ENCODE assay signal across 8 cellular contexts in genomic region chr2:87076253-87077027, GRCh38. TPM values are rescaled to one million over a fixed set of nuclear protein-coding genes. Genes with fewer than 3 reads are reported as not detected.
DNase-seq lines count a peak whose midpoint lies in the region; ATAC-seq, FAIRE-seq and TF ChIP-seq lines count a peak whose summit lies in the region.
"Not testable (repeated sequence)": the region's sequence is repeated elsewhere in the genome, so short reads cannot be mapped to it uniquely, and the experiment has no call there.

No MANE protein-coding gene starts in this region.

- peak overlapping the region; percentile 99 for H3K27ac Mint-ChIP-seq in stimulated activated naive B cell treated with anti-CD40 and anti-IgM and Interleukin-4, amounts not matched to agents 10 μg/mL and 1 μg/mL and 100 μg/mL, for 72 hours

- TF ChIP-seq CTCF in DOHH2 (IDR thresholded peaks at IDR 0.05; ENCODE audit: low read depth, low read length, poor library complexity, severe bottlenecking); VCaP (conservative IDR thresholded peaks at IDR 0.05); GM12878 (IDR thresholded peaks at IDR 0.05 in 2 of 3, conservative IDR thresholded peaks at IDR 0.05 in 1 of 3; ENCODE audit: control insufficient read depth in 2 of 3, extremely low read depth in 1 of 3, insufficient read depth in 1 of 3, low read depth in 3 of 3, low read length in 3 of 3); heart left ventricle (IDR thresholded peaks at IDR 0.05); osteoblast (IDR thresholded peaks at IDR 0.05; ENCODE audit: extremely low read depth, low read depth, low read length): not testable (repeated sequence)

- TF ChIP-seq EP300 in GM12878 (IDR thresholded peaks at IDR 0.05; ENCODE audit: borderline replicate concordance in 1 of 2, control insufficient read depth in 1 of 2, low read depth in 2 of 2, low read length in 2 of 2) = not testable (repeated sequence)

- not testable (repeated sequence) for H3K4me1 Mint-ChIP-seq in stimulated activated naive B cell treated with anti-CD40 and anti-IgM and Interleukin-4, amounts not matched to agents 10 μg/mL and 1 μg/mL and 100 μg/mL, for 72 hours

- not testable (repeated sequence) for H3K9me2 ChIP-seq in DOHH2 (replicated peaks; ENCODE audit: control insufficient read depth, low read length)

- H3K9ac ChIP-seq in GM12878 (ENCODE audit: control insufficient read depth, insufficient read depth, low read length) = peak overlapping the region; percentile 71

- H4K20me1 ChIP-seq in DOHH2 (ENCODE audit: control insufficient read depth, insufficient read depth, low read depth, low read length); GM12878 (ENCODE audit: control insufficient read depth, insufficient read depth); osteoblast (ENCODE audit: insufficient read depth, low read length): not testable (repeated sequence)

- H3K27me3 Mint-ChIP-seq in stimulated activated naive B cell treated with anti-CD40 and anti-IgM and Interleukin-4, amounts not matched to agents 10 μg/mL and 1 μg/mL and 100 μg/mL, for 72 hours = not testable (repeated sequence)

- not testable (repeated sequence) for H3K27me3 ChIP-seq in DOHH2 (ENCODE audit: control insufficient read depth, low read length); GM12878 (replicated peaks in 1 of 2; ENCODE audit: control insufficient read depth in 2 of 2, insufficient read depth in 2 of 2, low read length in 1 of 2); heart left ventricle; osteoblast (ENCODE audit: insufficient read depth, low read length)

- peak; percentile 89 for ATAC-seq in GM21447 (IDR thresholded peaks at IDR 0.05; ENCODE audit: unreplicated experiment)
- ATAC-seq in HG03558 (IDR thresholded peaks at IDR 0.05; ENCODE audit: extremely low read depth, unreplicated experiment) = peak; percentile 93
- peak; percentile 95 for ATAC-seq in GM12878
- ATAC-seq in heart left ventricle = peak; percentile 98 to 99 (median 98)
- peak; percentile 89 to 90 for ATAC-seq in stimulated activated naive B cell treated with anti-CD40 and anti-IgM and Interleukin-4, amounts not matched to agents 10 μg/mL and 1 μg/mL and 100 μg/mL, for 72 hours (replicated peaks)

- BruUV-seq in GM12878 (replicated peaks; lab: Mats Ljungman, UMichigan) = not testable (repeated sequence)

- peak; percentile 79 for TF ChIP-seq POLR2A in GM12878 (IDR thresholded peaks at IDR 0.05; ENCODE audit: low read depth, low read length)
- peak in 1 of 2 donors; percentile 85 for TF ChIP-seq POLR2A in heart left ventricle (IDR thresholded peaks at IDR 0.05)

- peaks cover 23% of the 10 kb centered on the region for H3K79me2 ChIP-seq in DOHH2 (ENCODE audit: control insufficient read depth, low read length)
- not testable (repeated sequence) for H3K79me2 ChIP-seq in GM12878 (ENCODE audit: control insufficient read depth, insufficient read depth, low read length); osteoblast (ENCODE audit: insufficient read depth, low read length)

- intact Hi-C loops in GM12878 (cut with micrococcal nuclease; ENCODE audit: unreplicated experiment); heart left ventricle (cut with DNase I): not testable (repeated sequence)

- not testable (repeated sequence) for TF ChIP-seq RAD21 in GM12878 (IDR thresholded peaks at IDR 0.05; ENCODE audit: insufficient read depth, low read depth, low read length)

- in situ Hi-C loops in GM12878 (cut with MboI) = not testable (repeated sequence)

- POLR2A ChIA-PET in GM12878 (lab: Charles Lee) = not testable (repeated sequence)

- peak overlapping the region; percentile 92 to 94 for H3K4me3 Mint-ChIP-seq in stimulated activated naive B cell treated with anti-CD40 and anti-IgM and Interleukin-4, amounts not matched to agents 10 μg/mL and 1 μg/mL and 100 μg/mL, for 72 hours

- not testable (repeated sequence) for H3K9me3 ChIP-seq in DOHH2 (ENCODE audit: control insufficient read depth, insufficient read depth, low read length); GM12878 (replicated peaks; ENCODE audit: control insufficient read depth, insufficient read depth, low read length); heart left ventricle; osteoblast (ENCODE audit: low read depth, low read length)

- not testable (repeated sequence) for H3K4me1 ChIP-seq in DOHH2 (ENCODE audit: control insufficient read depth, low read length); GM12878 (ENCODE audit: control insufficient read depth, insufficient read depth, low read length); heart left ventricle; osteoblast (ENCODE audit: insufficient read depth, low read length)

- RAD21 ChIA-PET in GM12878 (lab: Charles Lee; ENCODE audit: unreplicated experiment) = not testable (repeated sequence)

- H3F3A ChIP-seq in DOHH2 (ENCODE audit: control insufficient read depth, insufficient read depth) = not testable (repeated sequence)

- not testable (repeated sequence) for H3K36me3 ChIP-seq in DOHH2 (ENCODE audit: control insufficient read depth, low read length); GM12878 (ENCODE audit: control insufficient read depth in 2 of 2, insufficient read depth in 2 of 2, low read length in 1 of 2); heart left ventricle; osteoblast (ENCODE audit: insufficient read depth, low read length)

- peak; percentile 49 for DNase-seq in GM12878 (ENCODE audit: low read depth, low spot score)
- peak; percentile 94 to 96 (median 94) for DNase-seq in heart left ventricle
- DNase-seq in osteoblast (ENCODE audit: insufficient read length, low spot score, missing footprints) = peak; percentile 66
- DNase-seq in stimulated activated naive B cell treated with anti-CD40 and anti-IgM and Interleukin-4, amounts not matched to agents 10 μg/mL and 1 μg/mL and 100 μg/mL, for 72 hours = peak; percentile 93

- FAIRE-seq in GM12878 (lab: Jason Lieb, UNC) = peak; percentile 65

- under 1% methylated on average over 28 of the region's 76 CpGs for whole genome bisulfite sequencing in GM12878 (ENCODE audit: insufficient coverage, insufficient replicate concordance, low lambda C conversion rate, missing lambda C conversion rate)
- 0 to 1% (median 1%) methylated on average over 13 to 71 of the region's 76 CpGs for WGBS in heart left ventricle, 4 donors

- SMC1A ChIA-PET in GM12878 (lab: Charles Lee; ENCODE audit: uncharacterized antibody, unreplicated experiment) = not testable (repeated sequence)

- H3K36me3 Mint-ChIP-seq in stimulated activated naive B cell treated with anti-CD40 and anti-IgM and Interleukin-4, amounts not matched to agents 10 μg/mL and 1 μg/mL and 100 μg/mL, for 72 hours = not testable (repeated sequence)

- H2AFZ ChIP-seq in GM12878 (ENCODE audit: control insufficient read depth, low read depth, low read length) = peak overlapping the region; percentile 87
- H2AFZ ChIP-seq in osteoblast (ENCODE audit: low read length) = peak overlapping the region; percentile 78

- CTCF ChIA-PET in GM12878 (lab: Yijun Ruan, JAX) = not testable (repeated sequence)

- H3K27ac ChIP-seq in DOHH2 (ENCODE audit: low read depth, low read length) = peak overlapping the region; percentile 66
- peak overlapping the region; percentile 45 for H3K27ac ChIP-seq in VCaP
- H3K27ac ChIP-seq in GM12878 (ENCODE audit: control insufficient read depth, insufficient read depth) = peak overlapping the region; percentile 82
- peak overlapping the region; percentile 87 to 99 (median 95) for H3K27ac ChIP-seq in heart left ventricle
- H3K27ac ChIP-seq in osteoblast (ENCODE audit: low read depth, low read length) = peak overlapping the region; percentile 80

- peak overlapping the region; percentile 79 for H3K4me3 ChIP-seq in DOHH2 (ENCODE audit: low read length)
- H3K4me3 ChIP-seq in GM12878 = peak overlapping the region; percentile 53
- H3K4me3 ChIP-seq in heart left ventricle = peak overlapping the region; percentile 51 to 94 (median 74)
- peak overlapping the region; percentile 69 for H3K4me3 ChIP-seq in osteoblast (ENCODE audit: insufficient read depth, low read length)

- H3K9me3 Mint-ChIP-seq in stimulated activated naive B cell treated with anti-CD40 and anti-IgM and Interleukin-4, amounts not matched to agents 10 μg/mL and 1 μg/mL and 100 μg/mL, for 72 hours = not testable (repeated sequence)

- H3K4me2 ChIP-seq in DOHH2 (ENCODE audit: low read length) (peak overlapping the region; percentile 52), GM12878 (ENCODE audit: control insufficient read depth, insufficient read depth) (0 out of 2 replicates have a peak overlapping the region, but pooled peaks have one; percentile 25), osteoblast (ENCODE audit: insufficient read depth, low read length) (peak overlapping the region; percentile 77)

TF ChIP-seq in GM12878, 131 proteins besides CTCF, POLR2A, EP300 and RAD21 (continues in another document):
- TF ChIP-seq CREM (IDR thresholded peaks at IDR 0.05; ENCODE audit: low read depth) (peak; percentile 44), ASH2L (IDR thresholded peaks at IDR 0.05; ENCODE audit: borderline replicate concordance, low read depth) (0 out of 2 replicates have a peak, but pooled peaks have one; percentile 26)

RNA-seq across cellular contexts. Expression of gene PLGLB1, which starts 54.8 kb away (rescaled TPM):
- 4.3 and 6.1 TPM in 2 replicates for total RNA-seq in GM12878 (2013; cell fraction: nucleolus; rRNA removed)
- total RNA-seq in GM12878 (2014; rRNA removed) (1.9 TPM in 2 replicates), GM12878 (2014; rRNA removed; fragmentation: Illumina TruSeq; extraction: Trizol) (1.2 and 1.9 TPM in 2 replicates), GM12878 (2021) (1.2 and 2.2 TPM in 2 replicates), heart left ventricle (1 to 10 TPM in 8 of 9 donors, under 1 TPM in 1; 0.60 to 3.3 (median 1.7) TPM), osteoblast (1.8 and 2.9 TPM in 2 replicates)
- polyA plus RNA-seq in GM12878 (2011; ENCODE audit: low read depth) = 0.55 TPM
- polyA plus RNA-seq in GM12878 (2011; rRNA removed) (1.7 and 2.8 TPM in 2 replicates), GM12878 (2014; fragmentation: Illumina TruSeq; extraction: Trizol) (1.8 and 3.5 TPM in 2 replicates), GM12878 (2014; fragmentation: Nextera tagmentation; extraction: Ambion mirVana) (1 to 10 TPM; 1.3 to 1.5 TPM), GM12878 (2014; rRNA removed) (0.99 and 2.1 TPM in 2 replicates), GM12878 (2016; fragmentation: Nextera tagmentation; extraction: Ambion mirVana) (1 to 10 TPM in 1 of 2 experiments, under 1 TPM in 1; 0.88 to 1.5 TPM), heart left ventricle (1 to 10 TPM in 1 of 2 donors, under 1 TPM in 1; 0.42 to 2.2 TPM)
- polyA plus RNA-seq in GM12878 (2011; cell fraction: cytosol; rRNA removed) = 0.37 and 0.60 TPM in 2 replicates
- 4.0 and 4.6 TPM in 2 replicates for polyA plus RNA-seq in GM12878 (2011; cell fraction: nucleus; rRNA removed)
- polyA plus RNA-seq in GM12878 (2012) = 1.3 and 2.2 TPM in 2 replicates
- 1.4 and 1.7 TPM in 2 replicates for polyA minus RNA-seq in GM12878 (2011; rRNA and poly(A)+ RNA removed)
- not detected in 2 replicates for polyA minus RNA-seq in GM12878 (2011; cell fraction: cytosol; rRNA and poly(A)+ RNA removed)
- 2.4 and 4.0 TPM in 2 replicates for polyA minus RNA-seq in GM12878 (2011; cell fraction: nucleus; rRNA and poly(A)+ RNA removed)

Comparison
In these comparisons a context has a peak if more than half of its experiments do, and no peak if none do; other contexts are left out.
1. Peak in every context shown above with its lines: DNase-seq, ATAC-seq, H3K4me3 ChIP-seq and H3K27ac ChIP-seq.
2. H3K27ac ChIP-seq: peak in every context shown above with its lines; median percentile 95 in heart left ventricle; 82 in GM12878; 80 in osteoblast; 66 in DOHH2; 45 in VCaP.
3. H3K4me2 ChIP-seq: peak in every context shown above with its lines; median percentile 77 in osteoblast; 52 in DOHH2; 25 in GM12878.